ENCODE assay signal across 23 cellular contexts in the genomic region with DNA sequence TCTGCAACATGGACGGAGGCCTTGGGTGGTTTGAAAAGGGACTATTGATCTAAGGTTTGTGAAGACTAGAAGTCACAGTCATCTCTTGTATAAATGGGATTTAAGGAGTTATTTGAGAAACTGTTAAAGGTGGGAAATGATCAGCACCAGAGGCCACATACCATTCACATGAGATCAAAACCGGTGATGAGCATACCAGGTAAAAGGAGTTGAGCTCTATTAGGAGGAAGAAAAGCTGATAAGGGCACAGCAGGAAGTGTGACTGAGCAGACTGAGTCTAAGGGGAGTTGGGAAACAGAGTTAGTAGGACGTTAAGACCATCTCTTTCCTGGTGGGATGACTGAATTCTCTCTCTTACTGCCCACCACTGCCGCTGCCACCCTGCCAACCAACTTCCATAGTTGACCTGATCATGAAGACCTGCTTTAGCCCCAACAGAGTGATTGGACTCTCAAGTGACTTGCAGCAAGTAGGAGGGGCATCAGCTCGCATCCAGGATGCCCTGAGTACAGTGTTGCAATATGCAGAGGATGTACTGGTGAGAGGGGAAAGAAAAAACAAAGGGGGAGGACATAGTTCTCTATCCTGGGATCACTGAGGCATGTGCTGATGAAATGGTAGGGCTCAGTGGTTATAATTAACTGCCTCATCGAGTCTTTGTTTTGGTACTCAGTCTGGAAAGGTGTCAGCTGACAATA. TPM values are rescaled to one million over a fixed set of nuclear protein-coding genes. Genes with fewer than 3 reads are reported as not detected.
DNase-seq lines count a peak whose midpoint lies in the region; ATAC-seq and TF ChIP-seq lines count a peak whose summit lies in the region.
"Had no signal": no experiment of that assay in that cellular context is flagged by ENCODE, and none has a peak within 500 bp of the region (broad histone marks: within the 10 kb centered on the region; RNA-seq: fewer than 3 reads in every experiment).

No MANE protein-coding gene starts in this region.

- H3K27ac Mint-ChIP-seq in activated T-cell treated with anti-CD3 and anti-CD28 coated beads, Interleukin-2, amount 50 U/mL, for 24 hours = peak overlapping the region; percentile 65
- H3K27ac Mint-ChIP-seq in activated T-cell treated with anti-CD3 and anti-CD28 coated beads, Interleukin-2, amount 50 U/mL, for 72 hours = no peak overlapping the region
- peak overlapping the region; percentile 90 for H3K27ac Mint-ChIP-seq in endodermal cell

- no peak overlapping the region; the same call in 1 of the 2 replicates for H3K4me3 ChIP-seq in BLaER1
- H3K4me3 ChIP-seq in BLaER1 treated with 17β-estradiol and CSF1 and Interleukin-3, amounts not matched to agents 10 nM and 100 nM = peak overlapping the region in 4 of 10 experiments; percentile 9 to 42 (median 14); a peak in 3 of 20 replicates
- H3K4me3 ChIP-seq in endodermal cell (ENCODE audit: low read length) = no peak overlapping the region

- peaks cover 95% of the 10 kb centered on the region for H3K36me3 Mint-ChIP-seq in activated T-cell treated with anti-CD3 and anti-CD28 coated beads, Interleukin-2, amount 50 U/mL, for 24 hours (ENCODE audit: low read depth)
- H3K36me3 Mint-ChIP-seq in activated T-cell treated with anti-CD3 and anti-CD28 coated beads, Interleukin-2, amount 50 U/mL, for 72 hours (ENCODE audit: insufficient read depth in 2 of 2) = peaks cover 19 to 38% of the 10 kb centered on the region in 2 donors
- H3K36me3 Mint-ChIP-seq in endodermal cell (ENCODE audit: low read depth) = peaks cover 79% of the 10 kb centered on the region

- H3K27me3 ChIP-seq in BLaER1 (no peaks in the 10 kb centered on the region), endodermal cell (ENCODE audit: control insufficient read depth, insufficient read depth, low read length, poor library complexity, severe bottlenecking) (no peaks in the 10 kb centered on the region)
- no peaks in the 10 kb centered on the region for H3K27me3 ChIP-seq in BLaER1 treated with 17β-estradiol and CSF1 and Interleukin-3, amounts not matched to agents 10 nM and 100 nM

- no peak for TF ChIP-seq CTCF in endodermal cell (conservative IDR thresholded peaks at IDR 0.05)

- H3K4me1 ChIP-seq in BLaER1 (peaks cover 60% of the 10 kb centered on the region), endodermal cell (ENCODE audit: control insufficient read depth, insufficient read depth, low read length) (peaks cover 8% of the 10 kb centered on the region)
- H3K4me1 ChIP-seq in BLaER1 treated with 17β-estradiol and CSF1 and Interleukin-3, amounts not matched to agents 10 nM and 100 nM = peaks cover 12 to 68% (median 59%) of the 10 kb centered on the region in 10 experiments

- H4K20me1 ChIP-seq in BLaER1 = peaks cover 25% of the 10 kb centered on the region
- peaks cover 0 to 55% (median 30%) of the 10 kb centered on the region in 11 experiments; a peak in 15 of 22 replicates for H4K20me1 ChIP-seq in BLaER1 treated with 17β-estradiol and CSF1 and Interleukin-3, amounts not matched to agents 10 nM and 100 nM

- H3K36me3 ChIP-seq in BLaER1 = peaks cover 98% of the 10 kb centered on the region
- peaks cover 90 to 100% (median 100%) of the 10 kb centered on the region in 11 experiments for H3K36me3 ChIP-seq in BLaER1 treated with 17β-estradiol and CSF1 and Interleukin-3, amounts not matched to agents 10 nM and 100 nM
- H3K36me3 ChIP-seq in endodermal cell (ENCODE audit: control insufficient read depth, insufficient read depth, low read length) = peaks cover 93% of the 10 kb centered on the region

- 82 to 84% methylated on average over 4 to 6 of the region's 6 CpGs for WGBS in endodermal cell (ENCODE audit: insufficient coverage in 1 of 2, insufficient read length in 1 of 2), 2 experiments

- H3K9ac ChIP-seq in BLaER1 = no peak overlapping the region; the same call in 1 of the 2 replicates
- peak overlapping the region in 8 of 11 experiments; percentile 38 to 69 (median 60); a peak in 13 of 22 replicates for H3K9ac ChIP-seq in BLaER1 treated with 17β-estradiol and CSF1 and Interleukin-3, amounts not matched to agents 10 nM and 100 nM
- no peak overlapping the region for H3K9ac ChIP-seq in endodermal cell (ENCODE audit: extremely low read depth, low read length, poor library complexity, severe bottlenecking)

- no peak for DNase-seq in activated T-cell treated with anti-CD3 and anti-CD28 coated beads, Interleukin-2, amount 50 U/mL, for 24 hours
- no peak for DNase-seq in activated T-cell treated with anti-CD3 and anti-CD28 coated beads, Interleukin-2, amount 50 U/mL, for 72 hours
- peak; percentile 46 for DNase-seq in endodermal cell
- DNase-seq in mucosa of gallbladder (ENCODE audit: low spot score) = no peak
- no peak for DNase-seq in activated CD4-positive, CD25-positive, alpha-beta regulatory T cell treated with anti-CD3 and anti-CD28 coated beads, Interleukin-2, amount 50 U/mL, for 72 hours
- no peak for DNase-seq in DMS114 treated with DMSO at 0.1 percent for 48 hours (lab: John Stamatoyannopoulos, UW; ENCODE audit: unreplicated experiment)
- DNase-seq: CD8-positive, alpha-beta memory T cell; DMS 273 treated with DMSO at 0.1 percent for 48 hours; DMS79 treated with DMSO at 0.1 percent for 48 hours; GF-D8; IMR-90; KG1; MM.1S; NCI-H2029; NCI-H446; NCI-H524 treated with DMSO at 0.1 percent for 48 hours; NCI-H774 had no signal

- no peak overlapping the region for H3K4me3 Mint-ChIP-seq in activated T-cell treated with anti-CD3 and anti-CD28 coated beads, Interleukin-2, amount 50 U/mL, for 24 hours
- no peak overlapping the region for H3K4me3 Mint-ChIP-seq in activated T-cell treated with anti-CD3 and anti-CD28 coated beads, Interleukin-2, amount 50 U/mL, for 72 hours
- no peak overlapping the region for H3K4me3 Mint-ChIP-seq in endodermal cell
- H3K4me3 Mint-ChIP-seq: CD14-positive monocyte; CD8-positive, alpha-beta memory T cell had no signal

- no peak for ATAC-seq in activated T-cell treated with anti-CD3 and anti-CD28 coated beads, Interleukin-2, amount 50 U/mL, for 72 hours (replicated peaks in 1 of 2)
- ATAC-seq: HCT116 had no signal

- no peaks in the 10 kb centered on the region for H3K27me3 Mint-ChIP-seq in activated T-cell treated with anti-CD3 and anti-CD28 coated beads, Interleukin-2, amount 50 U/mL, for 24 hours
- no peaks in the 10 kb centered on the region for H3K27me3 Mint-ChIP-seq in activated T-cell treated with anti-CD3 and anti-CD28 coated beads, Interleukin-2, amount 50 U/mL, for 72 hours (ENCODE audit: low read depth)
- H3K27me3 Mint-ChIP-seq in endodermal cell (ENCODE audit: insufficient read depth) = no peaks in the 10 kb centered on the region
- H3K27me3 Mint-ChIP-seq: CD8-positive, alpha-beta memory T cell had no signal

- H3K4me2 ChIP-seq in BLaER1 = peak overlapping the region; percentile 66
- H3K4me2 ChIP-seq in BLaER1 treated with 17β-estradiol and CSF1 and Interleukin-3, amounts not matched to agents 10 nM and 100 nM = peak overlapping the region in 10 of 11 experiments; percentile 4 to 87 (median 70); a peak in 18 of 22 replicates

- H3K27ac ChIP-seq in BLaER1 (peak overlapping the region; percentile 72), endodermal cell (ENCODE audit: low read depth, low read length) (no peak overlapping the region)
- peak overlapping the region in 8 of 11 experiments; percentile 52 to 92 (median 74); a peak in 17 of 22 replicates for H3K27ac ChIP-seq in BLaER1 treated with 17β-estradiol and CSF1 and Interleukin-3, amounts not matched to agents 10 nM and 100 nM

- H3K9me3 ChIP-seq in BLaER1 (no peaks in the 10 kb centered on the region), endodermal cell (ENCODE audit: control insufficient read depth, low read length) (no peaks in the 10 kb centered on the region)
- H3K9me3 ChIP-seq in BLaER1 treated with 17β-estradiol and CSF1 and Interleukin-3, amounts not matched to agents 10 nM and 100 nM (replicated peaks in 1 of 11) = no peaks in the 10 kb centered on the region

- H3K4me1 Mint-ChIP-seq in activated T-cell treated with anti-CD3 and anti-CD28 coated beads, Interleukin-2, amount 50 U/mL, for 24 hours (ENCODE audit: low read depth) = peaks cover 17% of the 10 kb centered on the region
- peaks cover 4% of the 10 kb centered on the region for H3K4me1 Mint-ChIP-seq in activated T-cell treated with anti-CD3 and anti-CD28 coated beads, Interleukin-2, amount 50 U/mL, for 72 hours (ENCODE audit: low read depth)
- H3K4me1 Mint-ChIP-seq in endodermal cell = peaks cover 9% of the 10 kb centered on the region

- H3K9me3 Mint-ChIP-seq in activated T-cell treated with anti-CD3 and anti-CD28 coated beads, Interleukin-2, amount 50 U/mL, for 24 hours = no peaks in the 10 kb centered on the region
- no peaks in the 10 kb centered on the region for H3K9me3 Mint-ChIP-seq in activated T-cell treated with anti-CD3 and anti-CD28 coated beads, Interleukin-2, amount 50 U/mL, for 72 hours
- no peaks in the 10 kb centered on the region for H3K9me3 Mint-ChIP-seq in endodermal cell
- H3K9me3 Mint-ChIP-seq: CD14-positive monocyte; CD8-positive, alpha-beta memory T cell had no signal

RNA-seq across cellular contexts. Expression of gene EIF3F, which starts 7.6 kb away (rescaled TPM):
- total RNA-seq in activated T-cell treated with anti-CD3 and anti-CD28 coated beads, Interleukin-2, amount 50 U/mL, for 72 hours = 100 to 1,000 TPM; 287 to 325 TPM
- total RNA-seq in endodermal cell (100 to 1,000 TPM; 349 to 354 TPM), mucosa of gallbladder (251 TPM)
- 433 TPM for polyA plus RNA-seq in endodermal cell (2013, experiment 1 of 2)
- polyA plus RNA-seq in endodermal cell (2013, experiment 2 of 2) = 380 TPM

RNA-seq across cellular contexts. Expression of gene NLRP10, which starts 29.5 kb away (rescaled TPM):
- total RNA-seq in activated T-cell treated with anti-CD3 and anti-CD28 coated beads, Interleukin-2, amount 50 U/mL, for 72 hours = not detected
- total RNA-seq in endodermal cell (under 1 TPM in 1 of 2 donors, not detected in 1; 0.15 TPM), mucosa of gallbladder (not detected)
- polyA plus RNA-seq in endodermal cell (2013, experiment 1 of 2) = not detected
- polyA plus RNA-seq in endodermal cell (2013, experiment 2 of 2) = not detected
- total RNA-seq: A673; CD8-positive, alpha-beta memory T cell; H4 had no signal
- polyA plus RNA-seq: CD14-positive monocyte; CD8-positive, alpha-beta memory T cell had no signal

RNA-seq across cellular contexts. Expression of gene OR10A3, which starts 53.2 kb away (rescaled TPM):
- not detected for total RNA-seq in activated T-cell treated with anti-CD3 and anti-CD28 coated beads, Interleukin-2, amount 50 U/mL, for 72 hours
- total RNA-seq in endodermal cell (not detected), mucosa of gallbladder (not detected)
- not detected for polyA plus RNA-seq in endodermal cell (2013, experiment 1 of 2)
- not detected for polyA plus RNA-seq in endodermal cell (2013, experiment 2 of 2)
- total RNA-seq: A673; CD8-positive, alpha-beta memory T cell; H4; IMR-90 had no signal
- polyA plus RNA-seq: CD14-positive monocyte; CD8-positive, alpha-beta memory T cell had no signal

Comparison
In these comparisons a context has a peak if more than half of its experiments do, and no peak if none do; other contexts are left out.
1. H3K9ac ChIP-seq: peak in BLaER1 treated with 17β-estradiol and CSF1 and Interleukin-3, amounts not matched to agents 10 nM and 100 nM (8 of 11); none in BLaER1 (single experiment) and endodermal cell (single experiment).